ENCODE assay signal across 7 cellular contexts in the genomic region with DNA sequence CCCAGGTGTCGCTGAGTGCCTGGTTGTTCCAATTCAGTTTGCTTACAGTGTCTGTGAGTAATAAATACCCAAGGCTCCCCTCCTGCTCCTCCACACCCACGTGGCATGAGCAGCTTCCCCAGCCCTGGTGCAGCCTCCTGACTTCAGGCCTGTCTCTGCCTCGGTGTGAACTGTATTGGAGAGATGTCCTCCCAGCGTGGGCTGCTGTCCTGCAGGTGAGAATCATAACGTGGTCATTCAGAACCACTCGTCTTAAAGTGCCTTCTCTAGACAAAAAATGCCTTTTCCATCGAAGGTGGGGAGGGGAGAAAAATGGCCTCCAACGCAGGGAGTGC.
A peak's percentile ranks its signal among the peaks of the same experiment; 100 is the strongest.
DNase-seq lines count a peak whose midpoint lies in the region; ATAC-seq and TF ChIP-seq lines count a peak whose summit lies in the region.
"Not testable (repeated sequence)": the region's sequence is repeated elsewhere in the genome, so short reads cannot be mapped to it uniquely, and the experiment has no call there.

No MANE protein-coding gene starts in this region.

- H3K36me3 ChIP-seq in CD8-positive, alpha-beta T cell (ENCODE audit: insufficient read depth, low read length), result not testable (repeated sequence)

- H3K4me1 ChIP-seq in CD8-positive, alpha-beta T cell (ENCODE audit: insufficient read depth, low read length), result peaks cover 39% of the 10 kb centered on the region

- not testable (repeated sequence) for H3K36me3 Mint-ChIP-seq in CD8-positive, alpha-beta T cell
- peaks cover 0 to 10% (median 0%) of the 10 kb centered on the region in 3 donors for H3K36me3 Mint-ChIP-seq in naive thymus-derived CD8-positive, alpha-beta T cell

- H3K27me3 Mint-ChIP-seq in CD8-positive, alpha-beta T cell (ENCODE audit: low read depth); naive thymus-derived CD8-positive, alpha-beta T cell: not testable (repeated sequence)

- peak overlapping the region; percentile 98 for H3K27ac Mint-ChIP-seq in CD8-positive, alpha-beta T cell
- H3K27ac Mint-ChIP-seq in naive thymus-derived CD8-positive, alpha-beta T cell, result peak overlapping the region; percentile 96 to 100 (median 100)

- peak overlapping the region; percentile 54 for H3K27ac ChIP-seq in CD8-positive, alpha-beta T cell (ENCODE audit: low read depth, low read length)

- H3K9me3 ChIP-seq in CD8-positive, alpha-beta T cell (ENCODE audit: low read length), result not testable (repeated sequence)

- POLR2A ChIA-PET in CD8-positive, alpha-beta T cell (lab: Charles Lee), result not testable (repeated sequence)
- POLR2A ChIA-PET in naive thymus-derived CD8-positive, alpha-beta T cell (lab: Charles Lee), result interaction anchor here (1.2 kb wide), 2 partner anchors 9 to 160 kb away, joined by 4 read pairs; no protein-coding TSS in a partner anchor

- H3K4me3 Mint-ChIP-seq in CD8-positive, alpha-beta T cell, result peak overlapping the region; percentile 18
- H3K4me3 Mint-ChIP-seq in naive thymus-derived CD8-positive, alpha-beta T cell, result peak overlapping the region; percentile 40 to 86 (median 80)

- CTCF ChIA-PET in CD8-positive, alpha-beta T cell (lab: Charles Lee), result not testable (repeated sequence)

- intact Hi-C loops in CD8-positive, alpha-beta T cell (cut with DNase I, micrococcal nuclease), result loop anchor here in 1 of 2 experiments (2.0 kb wide), 1 partner anchor 30 kb away; no protein-coding TSS in a partner anchor

- DNase-seq in CD8-positive, alpha-beta T cell, result peak in 6 of 7 experiments; percentile 17 to 66 (median 49)
- peak; percentile 25 for DNase-seq in activated T-cell treated with anti-CD3 and anti-CD28 coated beads for 1 hour (ENCODE audit: low read depth)
- DNase-seq in activated naive CD4-positive, alpha-beta T cell treated with anti-CD3 and anti-CD28 coated beads, Interleukin-2, amount 50 U/mL, for 16 hours, result peak; percentile 54
- DNase-seq in fibroblast of mammary gland (ENCODE audit: low read depth), result peak; percentile 25
- not testable (repeated sequence) for DNase-seq in naive thymus-derived CD8-positive, alpha-beta T cell
- peak; percentile 43 for DNase-seq in stimulated activated CD4-positive, alpha-beta T cell treated with anti-CD3 and anti-CD28 coated beads, Interleukin-4, amount 100 ng/mL, for 24 hours

- H3K27me3 ChIP-seq in CD8-positive, alpha-beta T cell (ENCODE audit: insufficient read depth, low read length), result not testable (repeated sequence)

- TF ChIP-seq CTCF in CD8-positive, alpha-beta T cell (IDR thresholded peaks at IDR 0.05); fibroblast of mammary gland (conservative IDR thresholded peaks at IDR 0.05; ENCODE audit: control insufficient read depth, insufficient read depth, low read depth, low read length): not testable (repeated sequence)

- H3K9me3 Mint-ChIP-seq in CD8-positive, alpha-beta T cell; naive thymus-derived CD8-positive, alpha-beta T cell: not testable (repeated sequence)

- peaks cover 49% of the 10 kb centered on the region for H3K4me1 Mint-ChIP-seq in CD8-positive, alpha-beta T cell (ENCODE audit: low read depth)
- peaks cover 21 to 79% (median 60%) of the 10 kb centered on the region in 4 donors for H3K4me1 Mint-ChIP-seq in naive thymus-derived CD8-positive, alpha-beta T cell

- H3K4me3 ChIP-seq in CD8-positive, alpha-beta T cell (ENCODE audit: low read depth, low read length), result peak overlapping the region; percentile 13
- H3K4me3 ChIP-seq in fibroblast of mammary gland (ENCODE audit: control insufficient read depth, low read depth, low read length), result not testable (repeated sequence)

- ATAC-seq in CD8-positive, alpha-beta T cell, result peak; percentile 26
- peak; percentile 71 to 86 for ATAC-seq in activated CD4-positive, CD25-positive, alpha-beta regulatory T cell treated with anti-CD3 and anti-CD28 coated beads, Interleukin-2, amount 50 U/mL, for 24 hours
- ATAC-seq in naive thymus-derived CD8-positive, alpha-beta T cell, result peak; percentile 3 to 28

Comparison
In these comparisons a context has a peak if more than half of its experiments do, and no peak if none do; other contexts are left out.
1. ATAC-seq: peak in every context shown above with its lines; median percentile 78 in activated CD4-positive, CD25-positive, alpha-beta regulatory T cell treated with anti-CD3 and anti-CD28 coated beads, Interleukin-2, amount 50 U/mL, for 24 hours; 26 in CD8-positive, alpha-beta T cell; 16 in naive thymus-derived CD8-positive, alpha-beta T cell.